Comparison of ENCODE assay signal across 18 cellular contexts in genomic region chr5:67404261-67405100, GRCh38.
A peak's percentile ranks its signal among the peaks of the same experiment; 100 is the strongest.
DNase-seq lines count a peak whose midpoint lies in the region; ATAC-seq and TF ChIP-seq lines count a peak whose summit lies in the region.
"Had no signal": no experiment of that assay in that cellular context is flagged by ENCODE, and none has a peak within 500 bp of the region (broad histone marks: within the 10 kb centered on the region; RNA-seq: fewer than 3 reads in every experiment).

No MANE protein-coding gene starts in this region.

- H3K4me1 ChIP-seq in osteoblast (ENCODE audit: insufficient read depth, low read length) (peaks cover 10% of the 10 kb centered on the region), PC-9 (replicated peaks; ENCODE audit: insufficient read depth) (no peaks in the 10 kb centered on the region)
- H3K4me1 ChIP-seq: transverse colon had no signal

- no peaks in the 10 kb centered on the region for H3K9me2 ChIP-seq in PC-9 (ENCODE audit: insufficient read depth)

- TF ChIP-seq CTCF in osteoblast (IDR thresholded peaks at IDR 0.05; ENCODE audit: extremely low read depth, low read depth, low read length) (no peak), PC-9 (conservative IDR thresholded peaks at IDR 0.05) (no peak)

- H2AFZ ChIP-seq in osteoblast (ENCODE audit: low read length) (peak overlapping the region; percentile 24), PC-9 (no peak overlapping the region)
- H2AFZ ChIP-seq: GM23338 had no signal

- H3K27ac ChIP-seq in osteoblast (ENCODE audit: low read depth, low read length) (peak overlapping the region; percentile 65), PC-9 (no peak overlapping the region)
- H3K27ac ChIP-seq: neutrophil, transverse colon had no signal

- no peak for TF ChIP-seq POLR2A in GM18505 (IDR thresholded peaks at IDR 0.05; ENCODE audit: borderline replicate concordance, extremely low read depth, insufficient read depth, insufficient read length)

- POLR2A ChIA-PET in PC-9 (lab: Charles Lee; ENCODE audit: unreplicated experiment): no interaction called here

- CTCF ChIA-PET in PC-9 (lab: Charles Lee): no interaction called here

- DNase-seq in ELR (ENCODE audit: low read depth) (peak; percentile 10), NCI-H69 (lab: John Stamatoyannopoulos, UW) (peak; percentile 60), dermis microvascular lymphatic vessel endothelial cell (ENCODE audit: low read depth in 2 of 2) (peak; percentile 33 to 93), osteoblast (ENCODE audit: insufficient read length, low spot score, missing footprints) (peak; percentile 87), Right ventricle myocardium superior (no peak), PC-9 (no peak)
- DNase-seq: activated T-cell treated with anti-CD3 and anti-CD28 coated beads, Interleukin-2, amount 50 U/mL, for 24 hours; COR-L47; hippocampal formation; NCI-H1092 treated with DMSO at 0.1 percent for 48 hours; stimulated activated CD4-positive, alpha-beta T cell treated with anti-CD3 and anti-CD28 coated beads, Interleukin-15, amount 100 ng/mL, for 24 hours; transverse colon had no signal

- no peaks in the 10 kb centered on the region for H4K20me1 ChIP-seq in osteoblast (ENCODE audit: insufficient read depth, low read length)
- H4K20me1 ChIP-seq in PC-9 (ENCODE audit: insufficient read depth): no peaks in the 10 kb centered on the region

- H3K27me3 ChIP-seq in osteoblast (ENCODE audit: insufficient read depth, low read length): no peaks in the 10 kb centered on the region
- H3K27me3 ChIP-seq in PC-9 (ENCODE audit: insufficient read depth, low read depth): no peaks in the 10 kb centered on the region
- H3K27me3 ChIP-seq: neutrophil, transverse colon had no signal

- H3K4me3 ChIP-seq in osteoblast (ENCODE audit: insufficient read depth, low read length) (no peak overlapping the region), PC-9 (no peak overlapping the region)
- H3K4me3 ChIP-seq: GM23338, lung, transverse colon had no signal

- H3K4me2 ChIP-seq in osteoblast (ENCODE audit: insufficient read depth, low read length) (peak overlapping the region; percentile 12), PC-9 (no peak overlapping the region)
- H3K4me2 ChIP-seq: GM23338 had no signal

- H3K79me2 ChIP-seq in osteoblast (ENCODE audit: insufficient read depth, low read length) (no peaks in the 10 kb centered on the region), PC-9 (ENCODE audit: low read depth) (no peaks in the 10 kb centered on the region)

- H3F3A ChIP-seq in PC-9 (ENCODE audit: insufficient read depth, low read depth): no peaks in the 10 kb centered on the region

- H3K9me3 ChIP-seq in osteoblast (ENCODE audit: low read depth, low read length) (no peaks in the 10 kb centered on the region), PC-9 (ENCODE audit: insufficient read depth, low read depth) (no peaks in the 10 kb centered on the region)
- H3K9me3 ChIP-seq: neutrophil, transverse colon had no signal

- BruUV-seq in PC-9 (replicated peaks; lab: Mats Ljungman, UMichigan): no TSS peak

- H3K36me3 ChIP-seq in osteoblast (ENCODE audit: insufficient read depth, low read length) (no peaks in the 10 kb centered on the region), PC-9 (ENCODE audit: low read depth) (no peaks in the 10 kb centered on the region)
- H3K36me3 ChIP-seq: neutrophil, transverse colon had no signal

- ATAC-seq in GM18505 (IDR thresholded peaks at IDR 0.05; ENCODE audit: unreplicated experiment) (no peak), HG03280 (IDR thresholded peaks at IDR 0.05; ENCODE audit: unreplicated experiment) (no peak), Right ventricle myocardium superior (ENCODE audit: poor library complexity) (no peak)
- ATAC-seq: activated CD4-positive, CD25-positive, alpha-beta regulatory T cell treated with anti-CD3 and anti-CD28 coated beads, Interleukin-2, amount 50 U/mL, for 24 hours; GM23338 had no signal

- intact Hi-C loops in Right ventricle myocardium superior (cut with DNase I): no loop called here
- intact Hi-C loops in PC-9 (cut with micrococcal nuclease; ENCODE audit: unreplicated experiment): no loop called here

Comparison
In these comparisons a context has a peak if more than half of its experiments do, and no peak if none do; other contexts are left out.
1. DNase-seq: peak in ELR (single experiment), NCI-H69 (single experiment), dermis microvascular lymphatic vessel endothelial cell (2 of 2) and osteoblast (single experiment); none in Right ventricle myocardium superior (single experiment) and PC-9 (0 of 2).